In the genomic region with DNA sequence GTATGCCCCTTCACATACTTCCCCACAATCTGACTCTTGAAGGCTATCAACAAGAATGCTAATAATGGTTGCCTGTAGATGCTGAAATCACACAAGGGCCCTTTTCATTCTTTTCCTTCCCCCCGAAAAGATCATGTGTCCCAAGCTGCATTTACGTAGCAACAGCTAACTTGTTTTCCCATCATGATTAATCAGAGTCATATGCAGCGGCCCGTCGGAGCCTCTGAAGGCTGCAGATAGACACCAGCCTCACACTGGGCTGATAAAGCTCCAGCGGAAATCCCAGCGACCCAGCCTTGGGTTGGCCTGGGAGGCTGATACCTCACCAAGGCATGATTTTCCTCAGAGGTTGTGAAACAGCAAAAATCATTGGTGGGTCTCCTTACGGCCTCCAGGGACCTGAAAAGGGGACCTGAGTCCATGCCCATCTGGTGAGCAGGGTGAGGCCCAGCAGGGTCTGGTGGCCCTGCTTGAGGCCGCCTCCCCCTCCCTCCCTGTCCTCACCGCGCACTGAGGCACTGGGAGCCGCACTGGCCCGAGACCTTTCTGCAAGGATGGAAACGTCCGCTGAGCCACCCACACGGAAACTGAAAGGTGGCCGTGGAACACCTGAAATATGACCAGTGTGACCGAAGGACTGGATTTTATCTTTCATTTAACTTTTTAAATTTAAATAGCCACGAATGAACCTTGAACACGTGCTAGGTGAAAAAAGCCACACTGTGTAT, we compare ENCODE assay signal across 26 cellular contexts.
A peak's percentile ranks its signal among the peaks of the same experiment; 100 is the strongest.
DNase-seq lines count a peak whose midpoint lies in the region; ATAC-seq and TF ChIP-seq lines count a peak whose summit lies in the region.
"Had no signal": no experiment of that assay in that cellular context is flagged by ENCODE, and none has a peak within 500 bp of the region (broad histone marks: within the 10 kb centered on the region; RNA-seq: fewer than 3 reads in every experiment).

No MANE protein-coding gene starts in this region.

- in situ Hi-C loops in SK-MEL-5 (cut with HindIII; ENCODE audit: low pct_unique_long_range_greater_than_20kb, low sequenced_read_pairs), result no loop called here

- H3K4me3 Mint-ChIP-seq in mesothelial cell of epicardium (no peak overlapping the region), endothelial cell (ENCODE audit: unreplicated experiment) (no peak overlapping the region)
- H3K4me3 Mint-ChIP-seq in activated naive CD8-positive, alpha-beta T cell treated with anti-CD3 and anti-CD28 coated beads, Interleukin-2, amount 50 U/mL, for 24 hours, result no peak overlapping the region
- H3K4me3 Mint-ChIP-seq: activated CD8-positive, alpha-beta T cell treated with anti-CD3 and anti-CD28 coated beads for 36 hours; activated T-helper 17 cell treated with anti-CD3 and anti-CD28 coated beads, Interleukin-2, amount 50 U/mL, for 72 hours; CD4-positive, alpha-beta T cell; central memory CD8-positive, alpha-beta T cell had no signal

- H3K27me3 Mint-ChIP-seq in mesothelial cell of epicardium (ENCODE audit: low read depth) (no peaks in the 10 kb centered on the region), endothelial cell (ENCODE audit: unreplicated experiment) (peaks cover 12% of the 10 kb centered on the region)
- H3K27me3 Mint-ChIP-seq in activated naive CD8-positive, alpha-beta T cell treated with anti-CD3 and anti-CD28 coated beads, Interleukin-2, amount 50 U/mL, for 24 hours, result no peaks in the 10 kb centered on the region
- H3K27me3 Mint-ChIP-seq: activated CD8-positive, alpha-beta T cell treated with anti-CD3 and anti-CD28 coated beads for 36 hours; CD4-positive, alpha-beta T cell had no signal

- no peaks in the 10 kb centered on the region for H3K9me3 Mint-ChIP-seq in mesothelial cell of epicardium
- no peaks in the 10 kb centered on the region for H3K9me3 Mint-ChIP-seq in activated naive CD8-positive, alpha-beta T cell treated with anti-CD3 and anti-CD28 coated beads, Interleukin-2, amount 50 U/mL, for 24 hours
- no peaks in the 10 kb centered on the region for H3K9me3 Mint-ChIP-seq in endothelial cell (ENCODE audit: unreplicated experiment)
- H3K9me3 Mint-ChIP-seq: activated CD8-positive, alpha-beta T cell treated with anti-CD3 and anti-CD28 coated beads for 36 hours; activated naive CD4-positive, alpha-beta T cell treated with anti-CD3 and anti-CD28 coated beads, Interleukin-2, amount 50 U/mL, for 72 hours; activated T-helper 17 cell treated with anti-CD3 and anti-CD28 coated beads, Interleukin-2, amount 50 U/mL, for 72 hours; CD4-positive, alpha-beta T cell; central memory CD8-positive, alpha-beta T cell had no signal

- H3K4me1 Mint-ChIP-seq in mesothelial cell of epicardium, result peaks cover 47% of the 10 kb centered on the region
- no peaks in the 10 kb centered on the region for H3K4me1 Mint-ChIP-seq in activated naive CD8-positive, alpha-beta T cell treated with anti-CD3 and anti-CD28 coated beads, Interleukin-2, amount 50 U/mL, for 24 hours
- H3K4me1 Mint-ChIP-seq in endothelial cell (ENCODE audit: unreplicated experiment), result peaks cover 13% of the 10 kb centered on the region
- H3K4me1 Mint-ChIP-seq: activated T-helper 17 cell treated with anti-CD3 and anti-CD28 coated beads, Interleukin-2, amount 50 U/mL, for 72 hours; central memory CD8-positive, alpha-beta T cell had no signal

- H3K36me3 Mint-ChIP-seq in mesothelial cell of epicardium (no peaks in the 10 kb centered on the region), endothelial cell (ENCODE audit: low read depth, unreplicated experiment) (peaks cover 3% of the 10 kb centered on the region)
- H3K36me3 Mint-ChIP-seq in activated naive CD8-positive, alpha-beta T cell treated with anti-CD3 and anti-CD28 coated beads, Interleukin-2, amount 50 U/mL, for 24 hours (ENCODE audit: low read depth), result no peaks in the 10 kb centered on the region
- H3K36me3 Mint-ChIP-seq: activated naive CD4-positive, alpha-beta T cell treated with anti-CD3 and anti-CD28 coated beads, Interleukin-2, amount 50 U/mL, for 72 hours had no signal

- H3K27ac Mint-ChIP-seq in mesothelial cell of epicardium (peak overlapping the region; percentile 5), endothelial cell (ENCODE audit: unreplicated experiment) (no peak overlapping the region)
- H3K27ac Mint-ChIP-seq in activated naive CD8-positive, alpha-beta T cell treated with anti-CD3 and anti-CD28 coated beads, Interleukin-2, amount 50 U/mL, for 24 hours, result no peak overlapping the region
- H3K27ac Mint-ChIP-seq: activated CD8-positive, alpha-beta T cell treated with anti-CD3 and anti-CD28 coated beads for 36 hours; activated naive CD4-positive, alpha-beta T cell treated with anti-CD3 and anti-CD28 coated beads, Interleukin-2, amount 50 U/mL, for 72 hours; activated T-helper 17 cell treated with anti-CD3 and anti-CD28 coated beads, Interleukin-2, amount 50 U/mL, for 72 hours; CD4-positive, alpha-beta T cell had no signal

- TF ChIP-seq CTCF in mesothelial cell of epicardium (IDR thresholded peaks at IDR 0.05; ENCODE audit: unreplicated experiment), result no peak
- no peak for TF ChIP-seq CTCF in endothelial cell (IDR thresholded peaks at IDR 0.05; ENCODE audit: unreplicated experiment)

- H3K27ac ChIP-seq in cingulate gyrus (ENCODE audit: low read depth, low read length), result peak overlapping the region; percentile 97
- H3K27ac ChIP-seq: KMS-11, SJCRH30, vagina had no signal

- ATAC-seq in activated naive CD8-positive, alpha-beta T cell treated with anti-CD3 and anti-CD28 coated beads, Interleukin-2, amount 50 U/mL, for 24 hours, result no peak
- no peak for ATAC-seq in HG02884 (IDR thresholded peaks at IDR 0.05; ENCODE audit: unreplicated experiment)
- ATAC-seq: activated CD8-positive, alpha-beta T cell treated with anti-CD3 and anti-CD28 coated beads for 36 hours; activated naive CD4-positive, alpha-beta T cell treated with anti-CD3 and anti-CD28 coated beads, Interleukin-2, amount 50 U/mL, for 72 hours; activated T-helper 17 cell treated with anti-CD3 and anti-CD28 coated beads, Interleukin-2, amount 50 U/mL, for 72 hours had no signal

- DNase-seq in SK-MEL-5 (ENCODE audit: low read depth, low spot score), result peak; percentile 70
- no peak for DNase-seq in mesothelial cell of epicardium (ENCODE audit: low spot score in 2 of 2, unreplicated experiment in 2 of 2)
- DNase-seq in putamen (ENCODE audit: low spot score), result peak; percentile 83
- no peak for DNase-seq in activated naive CD8-positive, alpha-beta T cell treated with anti-CD3 and anti-CD28 coated beads, Interleukin-2, amount 50 U/mL, for 24 hours
- DNase-seq in NCI-H345 treated with DMSO at 0.1 percent for 48 hours (lab: John Stamatoyannopoulos, UW; ENCODE audit: unreplicated experiment), result no peak
- no peak for DNase-seq in endothelial cell (ENCODE audit: low spot score)
- DNase-seq: activated CD4-positive, CD25-positive, alpha-beta regulatory T cell treated with anti-CD3 and anti-CD28 coated beads, Interleukin-2, amount 50 U/mL, for 72 hours; activated CD8-positive, alpha-beta T cell treated with anti-CD3 and anti-CD28 coated beads for 36 hours; CD4-positive, alpha-beta T cell; kidney glomerular epithelial cell; mammary epithelial cell; MM.1S; NCI-H1417 treated with DMSO at 0.1 percent for 48 hours; NCI-H2081; NCI-H2227 treated with DMSO at 0.1 percent for 48 hours; NCI-H69; SJCRH30; stimulated activated CD4-positive, alpha-beta T cell treated with anti-CD3 and anti-CD28 coated beads, Interleukin-12 subunit alpha, Interleukin-12 subunit beta, amount 100 ng/mL, for 4 hours; stimulated activated CD4-positive, alpha-beta T cell treated with anti-CD3 and anti-CD28 coated beads, Interleukin-4, amount 100 ng/mL, for 1 hour had no signal

Comparison
In these comparisons a context has a peak if more than half of its experiments do, and no peak if none do; other contexts are left out.
1. DNase-seq: peak in SK-MEL-5 (single experiment) and putamen (single experiment); none in mesothelial cell of epicardium (0 of 2), activated naive CD8-positive, alpha-beta T cell treated with anti-CD3 and anti-CD28 coated beads, Interleukin-2, amount 50 U/mL, for 24 hours (single experiment), NCI-H345 treated with DMSO at 0.1 percent for 48 hours (single experiment) and endothelial cell (single experiment).